Comparison of ENCODE assay signal across 1 cellular context in genomic region chr19:4671182-4671851, GRCh38.
TF ChIP-seq lines count a peak whose summit lies in the region.

No MANE protein-coding gene starts in this region.

TF ChIP-seq in HepG2, 621 proteins besides CTCF, POLR2A, EP300 and RAD21 (continued from another document):
- TF ChIP-seq ZBTB40 (IDR thresholded peaks at IDR 0.05) (no peak), ZBTB40 (CRISPR knock-in tag; IDR thresholded peaks at IDR 0.05) (no peak), TERF1 (CRISPR knock-in tag; IDR thresholded peaks at IDR 0.05) (no peak), ZNF225 (CRISPR knock-in tag; IDR thresholded peaks at IDR 0.05) (no peak), ZNF256 (CRISPR knock-in tag; conservative IDR thresholded peaks at IDR 0.05) (no peak), ZNF484 (CRISPR knock-in tag; IDR thresholded peaks at IDR 0.05; ENCODE audit: borderline replicate concordance, low read depth) (no peak), KDM3A (CRISPR knock-in tag; IDR thresholded peaks at IDR 0.05; ENCODE audit: low read depth) (no peak), SRSF4 (IDR thresholded peaks at IDR 0.05; ENCODE audit: low read depth, low read length, poor library complexity, severe bottlenecking) (no peak), ZNF672 (CRISPR knock-in tag; IDR thresholded peaks at IDR 0.05) (no peak), ARNTL (CRISPR knock-in tag; IDR thresholded peaks at IDR 0.05) (no peak), ZNF674 (CRISPR knock-in tag; IDR thresholded peaks at IDR 0.05; ENCODE audit: low read depth) (no peak), STAT6 (CRISPR knock-in tag; IDR thresholded peaks at IDR 0.05; ENCODE audit: borderline replicate concordance) (no peak), ADNP (CRISPR knock-in tag; IDR thresholded peaks at IDR 0.05) (no peak), GTF3A (CRISPR knock-in tag; conservative IDR thresholded peaks at IDR 0.05) (no peak), ZNF205 (CRISPR knock-in tag; IDR thresholded peaks at IDR 0.05) (no peak), STAT5B (CRISPR knock-in tag; IDR thresholded peaks at IDR 0.05) (no peak), SALL2 (CRISPR knock-in tag; IDR thresholded peaks at IDR 0.05) (no peak), SAFB2 (CRISPR knock-in tag; IDR thresholded peaks at IDR 0.05; ENCODE audit: borderline replicate concordance, low read depth) (0 out of 2 replicates have a peak, but pooled peaks have one; percentile 2), ZNF546 (CRISPR knock-in tag; conservative IDR thresholded peaks at IDR 0.05) (peak; percentile 74; the same call in 1 of the 2 replicates), HNRNPL (IDR thresholded peaks at IDR 0.05; ENCODE audit: low read depth, low read length) (no peak), ZNF12 (CRISPR knock-in tag; IDR thresholded peaks at IDR 0.05) (no peak), ZNF33A (CRISPR knock-in tag; IDR thresholded peaks at IDR 0.05; ENCODE audit: borderline replicate concordance) (no peak), NFKB2 (CRISPR knock-in tag; IDR thresholded peaks at IDR 0.05; ENCODE audit: borderline replicate concordance) (no peak), ZNF337 (CRISPR knock-in tag; IDR thresholded peaks at IDR 0.05; ENCODE audit: borderline replicate concordance, low read depth) (no peak), KDM2A (CRISPR knock-in tag; IDR thresholded peaks at IDR 0.05; ENCODE audit: borderline replicate concordance, low read depth) (no peak), SP5 (CRISPR knock-in tag; IDR thresholded peaks at IDR 0.05; ENCODE audit: borderline replicate concordance, low read depth) (no peak)
- TF ChIP-seq, protein P1, sequence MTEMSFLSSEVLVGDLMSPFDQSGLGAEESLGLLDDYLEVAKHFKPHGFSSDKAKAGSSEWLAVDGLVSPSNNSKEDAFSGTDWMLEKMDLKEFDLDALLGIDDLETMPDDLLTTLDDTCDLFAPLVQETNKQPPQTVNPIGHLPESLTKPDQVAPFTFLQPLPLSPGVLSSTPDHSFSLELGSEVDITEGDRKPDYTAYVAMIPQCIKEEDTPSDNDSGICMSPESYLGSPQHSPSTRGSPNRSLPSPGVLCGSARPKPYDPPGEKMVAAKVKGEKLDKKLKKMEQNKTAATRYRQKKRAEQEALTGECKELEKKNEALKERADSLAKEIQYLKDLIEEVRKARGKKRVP (CRISPR knock-in tag; IDR thresholded peaks at IDR 0.05), result peak in 1 of 2 experiments; percentile 42; a peak in 1 of 4 replicates
- TF ChIP-seq, protein P2, sequence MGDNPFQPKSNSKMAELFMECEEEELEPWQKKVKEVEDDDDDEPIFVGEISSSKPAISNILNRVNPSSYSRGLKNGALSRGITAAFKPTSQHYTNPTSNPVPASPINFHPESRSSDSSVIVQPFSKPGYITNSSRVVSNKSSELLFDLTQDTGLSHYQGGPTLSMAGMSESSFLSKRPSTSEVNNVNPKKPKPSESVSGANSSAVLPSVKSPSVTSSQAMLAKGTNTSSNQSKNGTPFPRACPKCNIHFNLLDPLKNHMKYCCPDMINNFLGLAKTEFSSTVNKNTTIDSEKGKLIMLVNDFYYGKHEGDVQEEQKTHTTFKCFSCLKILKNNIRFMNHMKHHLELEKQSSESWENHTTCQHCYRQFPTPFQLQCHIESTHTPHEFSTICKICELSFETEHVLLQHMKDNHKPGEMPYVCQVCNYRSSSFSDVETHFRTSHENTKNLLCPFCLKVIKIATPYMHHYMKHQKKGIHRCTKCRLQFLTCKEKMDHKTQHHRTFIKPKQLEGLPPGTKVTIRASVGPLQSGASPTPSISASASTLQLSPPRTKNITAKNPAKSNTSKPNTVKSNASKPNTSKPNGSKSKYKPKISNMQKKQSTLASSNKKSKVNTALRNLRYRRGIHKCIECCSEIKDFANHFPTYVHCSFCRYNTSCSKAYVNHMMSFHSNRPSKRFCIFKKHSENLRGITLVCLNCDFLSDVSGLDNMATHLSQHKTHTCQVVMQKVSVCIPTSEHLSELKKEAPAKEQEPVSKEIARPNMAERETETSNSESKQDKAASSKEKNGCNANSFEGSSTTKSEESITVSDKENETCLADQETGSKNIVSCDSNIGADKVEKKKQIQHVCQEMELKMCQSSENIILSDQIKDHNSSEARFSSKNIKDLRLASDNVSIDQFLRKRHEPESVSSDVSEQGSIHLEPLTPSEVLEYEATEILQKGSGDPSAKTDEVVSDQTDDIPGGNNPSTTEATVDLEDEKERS (CRISPR knock-in tag; IDR thresholded peaks at IDR 0.05), result no peak
- TF ChIP-seq, protein P3, sequence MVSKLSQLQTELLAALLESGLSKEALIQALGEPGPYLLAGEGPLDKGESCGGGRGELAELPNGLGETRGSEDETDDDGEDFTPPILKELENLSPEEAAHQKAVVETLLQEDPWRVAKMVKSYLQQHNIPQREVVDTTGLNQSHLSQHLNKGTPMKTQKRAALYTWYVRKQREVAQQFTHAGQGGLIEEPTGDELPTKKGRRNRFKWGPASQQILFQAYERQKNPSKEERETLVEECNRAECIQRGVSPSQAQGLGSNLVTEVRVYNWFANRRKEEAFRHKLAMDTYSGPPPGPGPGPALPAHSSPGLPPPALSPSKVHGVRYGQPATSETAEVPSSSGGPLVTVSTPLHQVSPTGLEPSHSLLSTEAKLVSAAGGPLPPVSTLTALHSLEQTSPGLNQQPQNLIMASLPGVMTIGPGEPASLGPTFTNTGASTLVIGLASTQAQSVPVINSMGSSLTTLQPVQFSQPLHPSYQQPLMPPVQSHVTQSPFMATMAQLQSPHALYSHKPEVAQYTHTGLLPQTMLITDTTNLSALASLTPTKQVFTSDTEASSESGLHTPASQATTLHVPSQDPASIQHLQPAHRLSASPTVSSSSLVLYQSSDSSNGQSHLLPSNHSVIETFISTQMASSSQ (IDR thresholded peaks at IDR 0.05; ENCODE audit: low read depth), result no peak; the same call in 1 of the 2 replicates
- TF ChIP-seq, protein P3 (CRISPR knock-in tag; IDR thresholded peaks at IDR 0.05; ENCODE audit: borderline replicate concordance), result peak; percentile 8; the same call in 1 of the 2 replicates
